ENCODE assay signal across 18 cellular contexts in the genomic region with DNA sequence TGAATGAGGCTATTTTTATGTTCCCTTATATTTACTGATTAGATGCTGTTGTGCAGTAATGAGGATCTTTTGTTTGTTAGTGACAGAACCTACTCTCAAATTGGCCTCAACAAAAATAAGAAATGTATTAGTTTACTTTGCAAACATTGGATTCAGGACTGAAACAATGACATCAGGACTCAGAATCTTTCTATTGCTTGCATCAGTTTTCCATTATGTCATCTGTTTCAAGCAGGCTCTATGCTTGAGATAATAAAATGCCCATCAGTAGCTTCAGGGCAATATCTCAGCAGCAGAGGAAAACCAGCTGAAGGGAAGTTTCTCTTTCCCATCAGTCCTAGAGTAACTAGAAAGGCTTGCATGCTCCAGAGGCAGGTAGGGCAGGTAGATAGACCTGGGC.
"Had no signal": no experiment of that assay in that cellular context is flagged by ENCODE, and none has a peak within 500 bp of the region (broad histone marks: within the 10 kb centered on the region; RNA-seq: fewer than 3 reads in every experiment).

No MANE protein-coding gene starts in this region.

- H3K4me3 ChIP-seq: ascending aorta, gastroesophageal sphincter, heart right ventricle, lower lobe of right lung, neural progenitor cell, psoas muscle, sigmoid colon, spleen, stomach, testis, upper lobe of left lung had no signal

- H3K9ac ChIP-seq: neural progenitor cell had no signal

- H3K27ac ChIP-seq: ascending aorta, epithelial cell of prostate, gastroesophageal sphincter, heart right ventricle, lower lobe of right lung, neural progenitor cell, psoas muscle, sigmoid colon, spleen, stomach, testis, upper lobe of left lung had no signal

- H3K4me1 ChIP-seq: ascending aorta, gastroesophageal sphincter, lower lobe of right lung, neural progenitor cell, psoas muscle, sigmoid colon, spleen, stomach, testis, upper lobe of left lung had no signal

- H3K36me3 ChIP-seq: ascending aorta, gastroesophageal sphincter, heart right ventricle, lower lobe of right lung, neural progenitor cell, sigmoid colon, spleen, stomach, upper lobe of left lung had no signal

- H3K27me3 ChIP-seq: ascending aorta, gastroesophageal sphincter, heart right ventricle, neural progenitor cell, sigmoid colon, spleen, stomach, testis, upper lobe of left lung had no signal

- H3K4me2 ChIP-seq: neural progenitor cell had no signal

- ATAC-seq: activated T-cell treated with anti-CD3 and anti-CD28 coated beads, Interleukin-2, amount 50 U/mL, for 72 hours; gastroesophageal sphincter; heart right ventricle; left cardiac atrium; lower lobe of right lung; psoas muscle had no signal

- DNase-seq: activated CD4-positive, alpha-beta T cell treated with anti-CD3 and anti-CD28 coated beads, Interleukin-2, amount 10 ng/mL, durations not matched to agents 7 days and 5 days; activated CD8-positive, alpha-beta memory T cell treated with anti-CD3 and anti-CD28 coated beads, Interleukin-2, amount 50 U/mL, for 48 hours; activated gamma-delta T cell; activated T-cell treated with anti-CD3 and anti-CD28 coated beads, Interleukin-2, amount 50 U/mL, for 72 hours; heart right ventricle; left cardiac atrium; lower lobe of right lung; psoas muscle; sigmoid colon; spleen; stimulated activated CD4-positive, alpha-beta T cell treated with anti-CD3 and anti-CD28 coated beads, Interleukin-1b, Interleukin-23, amount 100 ng/mL, for 48 hours; stomach; testis; upper lobe of left lung had no signal

- H3K9me3 ChIP-seq: ascending aorta, gastroesophageal sphincter, heart right ventricle, lower lobe of right lung, psoas muscle, sigmoid colon, stomach, testis, upper lobe of left lung had no signal

- H2AFZ ChIP-seq: neural progenitor cell had no signal
